7 cellular contexts compared by ENCODE assay signal in the genomic region with DNA sequence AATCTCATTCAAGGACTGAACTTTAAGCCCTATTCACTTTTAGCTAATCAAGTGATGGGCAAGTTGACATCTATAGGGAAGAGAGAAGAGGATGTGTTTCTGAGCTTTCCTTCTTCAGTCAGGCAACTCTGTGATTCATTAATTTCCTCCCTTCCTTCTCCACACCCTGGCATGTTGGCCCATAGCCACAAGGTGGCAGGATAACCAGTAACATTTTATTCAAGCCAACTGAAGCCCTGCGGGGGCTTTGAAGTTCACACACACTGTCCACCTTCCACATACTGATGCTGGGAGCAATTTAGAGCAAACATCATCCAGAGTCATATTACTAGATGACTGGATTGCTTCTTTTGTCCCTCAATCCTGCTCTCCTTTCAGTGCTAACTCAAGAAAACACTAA.
A peak's percentile ranks its signal among the peaks of the same experiment; 100 is the strongest.
DNase-seq lines count a peak whose midpoint lies in the region; ATAC-seq, FAIRE-seq and TF ChIP-seq lines count a peak whose summit lies in the region.
"Not testable (repeated sequence)": the region's sequence is repeated elsewhere in the genome, so short reads cannot be mapped to it uniquely, and the experiment has no call there.

No MANE protein-coding gene starts in this region.

- H3K36me3 Mint-ChIP-seq in T-helper 17 cell (ENCODE audit: low read depth): not testable (repeated sequence)

- not testable (repeated sequence) for H3K9me1 ChIP-seq in K562 (ENCODE audit: control insufficient read depth, insufficient read depth, low read length)

- H3K27ac Mint-ChIP-seq in T-helper 17 cell: not testable (repeated sequence)

- intact Hi-C loops in K562 (cut with micrococcal nuclease): not testable (repeated sequence)

- TF ChIP-seq RAD21 in K562 (CRISPR knock-in tag; conservative IDR thresholded peaks at IDR 0.05 in 1 of 2, IDR thresholded peaks at IDR 0.05 in 1 of 2): not testable (repeated sequence)

- H3K4me1 ChIP-seq in K562 (replicated peaks in 1 of 2; ENCODE audit: control insufficient read depth in 2 of 2, insufficient read depth in 2 of 2, low read length in 2 of 2): not testable (repeated sequence)

- FAIRE-seq in K562 (lab: Jason Lieb, UNC): not testable (repeated sequence)

- not testable (repeated sequence) for H2AFZ ChIP-seq in K562 (ENCODE audit: low read depth, low read length)

- CTCF ChIA-PET in K562 (lab: Yijun Ruan, JAX; ENCODE audit: low intra/inter-chr PET ratio): not testable (repeated sequence)

- not testable (repeated sequence) for H3K9me3 ChIP-seq in T-helper 17 cell (ENCODE audit: control insufficient read depth, low read length, poor library complexity, severe bottlenecking); K562 (replicated peaks; ENCODE audit: control insufficient read depth, insufficient read depth, low read depth, low read length)

- H3K4me3 ChIP-seq in K562: not testable (repeated sequence)

- not testable (repeated sequence) for H3K27me3 ChIP-seq in K562 (ENCODE audit: control insufficient read depth in 2 of 2, insufficient read depth in 2 of 2, low read length in 2 of 2)

- not testable (repeated sequence) for H3K4me2 ChIP-seq in K562 (ENCODE audit: insufficient read depth, low read length)

- not testable (repeated sequence) for DNase-seq in T-helper 17 cell; K562 (ENCODE audit: extremely low read depth in 1 of 4, low spot score in 3 of 4)

- ATAC-seq in GM18861 (IDR thresholded peaks at IDR 0.05; ENCODE audit: unreplicated experiment) (peak; percentile 87), GM19438 (IDR thresholded peaks at IDR 0.05; ENCODE audit: low read depth, unreplicated experiment) (peak; percentile 78), HG02588 (IDR thresholded peaks at IDR 0.05; ENCODE audit: unreplicated experiment) (peak; percentile 65), HG03066 (IDR thresholded peaks at IDR 0.05; ENCODE audit: low read depth, unreplicated experiment) (peak; percentile 70), HG03460 (IDR thresholded peaks at IDR 0.05; ENCODE audit: unreplicated experiment) (peak; percentile 86), T-helper 17 cell (peak; percentile 64), K562 (0 out of 3 replicates have a peak, but pooled peaks have one; percentile 41)

- not testable (repeated sequence) for H3K9ac ChIP-seq in K562 (ENCODE audit: insufficient read depth in 1 of 2, low read depth in 2 of 2, low read length in 2 of 2)

- H3K4me1 Mint-ChIP-seq in T-helper 17 cell: not testable (repeated sequence)

- not testable (repeated sequence) for H3K79me2 ChIP-seq in K562 (ENCODE audit: control insufficient read depth, insufficient read depth, low read length)

- H4K20me1 ChIP-seq in K562 (replicated peaks; ENCODE audit: control insufficient read depth, insufficient read depth, low read length): not testable (repeated sequence)

- in situ Hi-C loops in K562 (cut with MboI): not testable (repeated sequence)

- TF ChIP-seq CTCF in K562 (IDR thresholded peaks at IDR 0.05 in 2 of 3, conservative IDR thresholded peaks at IDR 0.05 in 1 of 3; ENCODE audit: insufficient read depth in 2 of 3, low read depth in 1 of 3, low read length in 3 of 3): not testable (repeated sequence)

- POLR2A ChIA-PET in K562 (lab: Yijun Ruan, JAX): not testable (repeated sequence)

- not testable (repeated sequence) for H3K27me3 Mint-ChIP-seq in T-helper 17 cell

- not testable (repeated sequence) for TF ChIP-seq EP300 in K562 (IDR thresholded peaks at IDR 0.05; ENCODE audit: low read length)

- H3K4me3 Mint-ChIP-seq in T-helper 17 cell: not testable (repeated sequence)

- not testable (repeated sequence) for H3K36me3 ChIP-seq in K562 (ENCODE audit: control insufficient read depth, insufficient read depth, low read length)

- not testable (repeated sequence) for BruUV-seq in K562 (replicated peaks; lab: Mats Ljungman, UMichigan)

- TF ChIP-seq POLR2A in K562 (conservative IDR thresholded peaks at IDR 0.05): not testable (repeated sequence)

- no CpG with 5 or more reads among the region's 1 CpG for WGBS in K562 (ENCODE audit: insufficient coverage, low coverage, missing lambda C conversion rate)

- H3K27ac ChIP-seq in K562 (ENCODE audit: extremely low read depth, low read depth, low read length): not testable (repeated sequence)
